In genomic region chr17:67365762-67366192, GRCh38 we compare ENCODE assay signal across 8 cellular contexts. TPM values are rescaled to one million over a fixed set of nuclear protein-coding genes. Genes with fewer than 3 reads are reported as not detected.
DNase-seq lines count a peak whose midpoint lies in the region; ATAC-seq and TF ChIP-seq lines count a peak whose summit lies in the region.

No MANE protein-coding gene starts in this region.

- TF ChIP-seq EP300 in ovary (IDR thresholded peaks at IDR 0.05), result no peak

- H3K4me1 Mint-ChIP-seq in activated CD4-positive, alpha-beta T cell treated with anti-CD3 and anti-CD28 coated beads for 36 hours, result peaks cover 50% of the 10 kb centered on the region
- peaks cover 45% of the 10 kb centered on the region for H3K4me1 Mint-ChIP-seq in activated B cell treated with CpG ODN at 0.5 μM for 24 hours

- H3K27ac ChIP-seq in ovary, result peak overlapping the region; percentile 79 to 86

- TF ChIP-seq CTCF in activated B cell treated with CpG ODN at 0.5 μM for 24 hours (IDR thresholded peaks at IDR 0.05), result no peak
- no peak for TF ChIP-seq CTCF in fibroblast of pulmonary artery (IDR thresholded peaks at IDR 0.05; ENCODE audit: low read length, missing control alignments)
- TF ChIP-seq CTCF in ovary (IDR thresholded peaks at IDR 0.05), result no peak

- H3K4me1 ChIP-seq in ovary (ENCODE audit: insufficient read depth), result peaks cover 11% of the 10 kb centered on the region

- peak; percentile 44 for DNase-seq in activated CD4-positive, alpha-beta T cell treated with anti-CD3 and anti-CD28 coated beads for 36 hours
- DNase-seq in activated CD4-positive, alpha-beta T cell treated with anti-CD3 and anti-CD28 coated beads for 4 hours, result no peak
- no peak for DNase-seq in activated B cell treated with CpG ODN at 0.5 μM for 24 hours
- peak; percentile 71 for DNase-seq in fibroblast of pulmonary artery (ENCODE audit: low read depth)
- DNase-seq in ovary, result no peak
- no peak for DNase-seq in activated gamma-delta T cell treated with Interleukin-2 at 50 U/mL for 16 hours
- no peak for DNase-seq in NCI-H1694 (lab: John Stamatoyannopoulos, UW)

- H3K4me3 ChIP-seq in fibroblast of pulmonary artery (replicated peaks; ENCODE audit: low read depth, low read length) (peak overlapping the region; percentile 99), ovary (peak overlapping the region; percentile 83)

- H3K36me3 Mint-ChIP-seq in activated CD4-positive, alpha-beta T cell treated with anti-CD3 and anti-CD28 coated beads for 36 hours (ENCODE audit: low read depth), result peaks cover 33% of the 10 kb centered on the region
- peaks cover 32% of the 10 kb centered on the region for H3K36me3 Mint-ChIP-seq in activated B cell treated with CpG ODN at 0.5 μM for 24 hours (ENCODE audit: low read depth)

- peak overlapping the region; percentile 94 for H3K4me3 Mint-ChIP-seq in activated CD4-positive, alpha-beta T cell treated with anti-CD3 and anti-CD28 coated beads for 36 hours
- H3K4me3 Mint-ChIP-seq in activated B cell treated with CpG ODN at 0.5 μM for 24 hours, result peak overlapping the region; percentile 91

- WGBS in ovary, 3 donors, result 0 to 1% (median 0%) methylated on average over 11 of the region's 11 CpGs

- CTCF ChIA-PET in activated CD4-positive, alpha-beta T cell treated with anti-CD3 and anti-CD28 coated beads for 36 hours (lab: Charles Lee), result interaction anchor here (0.6 to 5.3 kb wide), 10 partner anchors 9 to 237 kb away, joined by 3 to 35 read pairs (median 6); no protein-coding TSS in a partner anchor
- CTCF ChIA-PET in activated B cell treated with CpG ODN at 0.5 μM for 24 hours (lab: Charles Lee), result interaction anchor here (6.0 kb wide), 1 partner anchor 11 kb away, joined by 43 read pairs; the partner anchor contains the start of gene PITPNC1

- peak; percentile 65 for ATAC-seq in activated CD4-positive, alpha-beta T cell treated with anti-CD3 and anti-CD28 coated beads for 36 hours
- ATAC-seq in HG03439 (IDR thresholded peaks at IDR 0.05; ENCODE audit: unreplicated experiment) (peak; percentile 11), activated B cell treated with CpG ODN at 0.5 μM for 24 hours (ENCODE audit: low read depth) (peak; percentile 5)

- H3K9me3 Mint-ChIP-seq in activated CD4-positive, alpha-beta T cell treated with anti-CD3 and anti-CD28 coated beads for 36 hours (ENCODE audit: low read depth), result no peaks in the 10 kb centered on the region
- no peaks in the 10 kb centered on the region for H3K9me3 Mint-ChIP-seq in activated B cell treated with CpG ODN at 0.5 μM for 24 hours

- H3K9me3 ChIP-seq in ovary, result no peaks in the 10 kb centered on the region

- H3K27ac Mint-ChIP-seq in activated CD4-positive, alpha-beta T cell treated with anti-CD3 and anti-CD28 coated beads for 36 hours, result peak overlapping the region; percentile 96
- peak overlapping the region; percentile 87 for H3K27ac Mint-ChIP-seq in activated B cell treated with CpG ODN at 0.5 μM for 24 hours

- POLR2A ChIA-PET in activated CD4-positive, alpha-beta T cell treated with anti-CD3 and anti-CD28 coated beads for 36 hours (lab: Charles Lee), result interaction anchor here (0.5 to 2.1 kb wide), 13 partner anchors 9 to 121 kb away, joined by 3 to 7 read pairs (median 4); partner anchors contain the start of genes HELZ and PITPNC1
- POLR2A ChIA-PET in activated B cell treated with CpG ODN at 0.5 μM for 24 hours (lab: Charles Lee), result interaction anchor here (0.6 to 3.3 kb wide), 4 partner anchors 9 to 110 kb away, joined by 3 to 22 read pairs (median 4); partner anchors contain the start of gene PITPNC1

- intact Hi-C loops in activated CD4-positive, alpha-beta T cell treated with anti-CD3 and anti-CD28 coated beads for 36 hours (cut with DNase I, micrococcal nuclease), result loop anchor here (1.0 to 10.0 kb wide), 9 partner anchors 12 to 1147 kb away; partner anchors contain the start of genes NOL11 (in 2 of the 2), PITPNC1 (in 2 of the 2), BPTF (in 1 of the 2) and HELZ (in 1 of the 2)
- intact Hi-C loops in activated B cell treated with CpG ODN at 0.5 μM for 24 hours (cut with micrococcal nuclease) (loop anchor here (1.0 to 2.0 kb wide), 5 partner anchors 9 to 1961 kb away; partner anchors contain the start of genes ABCA5, HELZ and NOL11), ovary (cut with DNase I) (no loop called here)

- no peak for TF ChIP-seq POLR2A in ovary (IDR thresholded peaks at IDR 0.05)

- no peaks in the 10 kb centered on the region for H3K36me3 ChIP-seq in ovary

- H3K27me3 Mint-ChIP-seq in activated CD4-positive, alpha-beta T cell treated with anti-CD3 and anti-CD28 coated beads for 36 hours, result no peaks in the 10 kb centered on the region
- H3K27me3 Mint-ChIP-seq in activated B cell treated with CpG ODN at 0.5 μM for 24 hours, result no peaks in the 10 kb centered on the region

- no peaks in the 10 kb centered on the region for H3K27me3 ChIP-seq in ovary

RNA-seq across cellular contexts. Expression of gene PSMD12, which starts 0.6 kb away (rescaled TPM):
- 100 to 1,000 TPM; 100 to 101 TPM for total RNA-seq in activated CD4-positive, alpha-beta T cell treated with anti-CD3 and anti-CD28 coated beads for 36 hours
- 47.3 and 54.6 TPM in 2 replicates for total RNA-seq in activated B cell treated with CpG ODN at 0.5 μM for 24 hours
- 10 to 100 TPM; 13.5 to 41.1 (median 36.8) TPM for total RNA-seq in ovary
- polyA plus RNA-seq in ovary, result 10 to 100 TPM; 12.4 to 41.7 TPM

RNA-seq across cellular contexts. Expression of gene PITPNC1, which starts 11.3 kb away (rescaled TPM):
- 10 to 100 TPM; 41.6 to 56.3 TPM for total RNA-seq in activated CD4-positive, alpha-beta T cell treated with anti-CD3 and anti-CD28 coated beads for 36 hours
- total RNA-seq in activated B cell treated with CpG ODN at 0.5 μM for 24 hours (15.2 and 19.3 TPM in 2 replicates), ovary (10 to 100 TPM; 14.9 to 40.9 (median 23.8) TPM)
- polyA plus RNA-seq in ovary, result 10 to 100 TPM; 21.0 to 33.3 TPM

Comparison
In these comparisons a context has a peak if more than half of its experiments do, and no peak if none do; other contexts are left out.
1. DNase-seq: peak in activated CD4-positive, alpha-beta T cell treated with anti-CD3 and anti-CD28 coated beads for 36 hours (single experiment) and fibroblast of pulmonary artery (single experiment); none in activated CD4-positive, alpha-beta T cell treated with anti-CD3 and anti-CD28 coated beads for 4 hours (0 of 2), activated B cell treated with CpG ODN at 0.5 μM for 24 hours (single experiment), ovary (0 of 5), activated gamma-delta T cell treated with Interleukin-2 at 50 U/mL for 16 hours (single experiment) and NCI-H1694 (single experiment).
2. ATAC-seq: peak in every context shown above with its lines; median percentile 65 in activated CD4-positive, alpha-beta T cell treated with anti-CD3 and anti-CD28 coated beads for 36 hours; 11 in HG03439; 5 in activated B cell treated with CpG ODN at 0.5 μM for 24 hours.
3. intact Hi-C loops: an anchor here in activated CD4-positive, alpha-beta T cell treated with anti-CD3 and anti-CD28 coated beads for 36 hours (1.0 to 10.0 kb wide) and activated B cell treated with CpG ODN at 0.5 μM for 24 hours (1.0 to 2.0 kb wide); none called in ovary.